In the genomic region with DNA sequence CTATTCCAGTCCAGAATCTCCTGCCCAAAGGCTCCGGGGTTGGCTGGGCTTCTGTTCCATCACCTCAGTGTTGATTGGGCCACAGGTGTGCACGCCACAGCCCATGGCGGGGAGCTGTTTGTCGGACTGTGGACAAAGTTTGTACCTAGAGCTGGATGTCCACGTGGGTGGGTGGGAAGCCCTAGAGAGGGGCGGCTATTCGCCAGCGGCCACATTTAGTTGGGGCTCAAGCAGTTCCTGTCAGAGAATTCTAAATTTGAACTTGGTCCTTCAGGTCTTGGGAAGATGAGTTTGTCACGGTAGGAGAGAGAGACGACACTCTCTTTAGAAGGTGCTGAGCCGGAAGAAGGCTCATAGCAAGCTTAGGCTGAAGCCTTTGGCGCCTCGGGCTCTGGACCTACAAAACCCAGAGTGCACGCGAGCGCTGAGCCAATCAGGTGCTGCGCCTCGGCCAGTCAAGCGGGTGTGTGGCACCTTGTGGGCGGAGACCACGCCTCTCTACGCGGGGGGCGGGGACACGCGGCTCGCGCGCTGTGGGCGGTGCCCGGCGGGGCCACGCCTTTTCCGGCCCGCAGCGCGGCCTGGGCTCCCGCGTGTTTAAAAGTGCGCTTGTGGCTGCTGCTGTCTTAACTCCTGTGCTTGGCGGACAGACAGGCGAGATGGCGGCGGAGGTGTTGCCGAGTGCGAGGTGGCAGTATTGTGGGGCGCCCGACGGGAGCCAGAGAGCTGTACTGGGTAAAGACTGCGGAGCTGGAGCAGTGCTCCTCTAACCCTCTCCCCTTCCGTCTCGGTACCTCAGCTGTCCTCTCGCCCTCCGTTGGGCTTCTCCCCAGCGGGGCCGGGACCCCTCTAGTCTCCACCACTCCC, we compare ENCODE assay signal across 1 cellular context.
TF ChIP-seq lines count a peak whose summit lies in the region.

A gene with protein sequence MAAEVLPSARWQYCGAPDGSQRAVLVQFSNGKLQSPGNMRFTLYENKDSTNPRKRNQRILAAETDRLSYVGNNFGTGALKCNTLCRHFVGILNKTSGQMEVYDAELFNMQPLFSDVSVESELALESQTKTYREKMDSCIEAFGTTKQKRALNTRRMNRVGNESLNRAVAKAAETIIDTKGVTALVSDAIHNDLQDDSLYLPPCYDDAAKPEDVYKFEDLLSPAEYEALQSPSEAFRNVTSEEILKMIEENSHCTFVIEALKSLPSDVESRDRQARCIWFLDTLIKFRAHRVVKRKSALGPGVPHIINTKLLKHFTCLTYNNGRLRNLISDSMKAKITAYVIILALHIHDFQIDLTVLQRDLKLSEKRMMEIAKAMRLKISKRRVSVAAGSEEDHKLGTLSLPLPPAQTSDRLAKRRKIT (plus strand): TSS at position 560 of the 867 bp plus-strand sequence. CDS start 100 bp downstream, at position 660.

TF ChIP-seq in HepG2, 621 proteins besides CTCF, POLR2A, EP300 and RAD21 (continued from another document and continues in another):
- TF ChIP-seq MIER2 (CRISPR knock-in tag; IDR thresholded peaks at IDR 0.05) (no peak), ZNF558 (CRISPR knock-in tag; IDR thresholded peaks at IDR 0.05; ENCODE audit: borderline replicate concordance) (no peak), KAT7 (CRISPR knock-in tag; IDR thresholded peaks at IDR 0.05; ENCODE audit: borderline replicate concordance) (no peak; the same call in 1 of the 2 replicates), HNRNPUL1 (IDR thresholded peaks at IDR 0.05; ENCODE audit: low read depth, low read length) (no peak), PBX3 (CRISPR knock-in tag; IDR thresholded peaks at IDR 0.05; ENCODE audit: borderline replicate concordance) (no peak), MAX (IDR thresholded peaks at IDR 0.05) (peak; percentile 77), ZNF34 (CRISPR knock-in tag; IDR thresholded peaks at IDR 0.05; ENCODE audit: borderline replicate concordance) (no peak), TARDBP (CRISPR knock-in tag; IDR thresholded peaks at IDR 0.05) (peak; percentile 74; the same call in 1 of the 2 replicates), ISX (CRISPR knock-in tag; conservative IDR thresholded peaks at IDR 0.05) (0 out of 2 replicates have a peak, but pooled peaks have one; percentile 26), MAFG (CRISPR knock-in tag; IDR thresholded peaks at IDR 0.05) (no peak), ZNF605 (CRISPR knock-in tag; IDR thresholded peaks at IDR 0.05) (peak; percentile 84), ZNF780A (CRISPR knock-in tag; IDR thresholded peaks at IDR 0.05) (no peak), NR0B2 (CRISPR knock-in tag; IDR thresholded peaks at IDR 0.05) (peak; percentile 88), HOXD1 (CRISPR knock-in tag; IDR thresholded peaks at IDR 0.05) (0 out of 2 replicates have a peak, but pooled peaks have one; percentile 29), SCMH1 (CRISPR knock-in tag; IDR thresholded peaks at IDR 0.05; ENCODE audit: borderline replicate concordance) (no peak), IKZF5 (CRISPR knock-in tag; IDR thresholded peaks at IDR 0.05) (no peak; the same call in 1 of the 2 replicates), TOPORS (CRISPR knock-in tag; IDR thresholded peaks at IDR 0.05) (peak; percentile 83; the same call in 1 of the 2 replicates), SETDB1 (CRISPR knock-in tag; IDR thresholded peaks at IDR 0.05; ENCODE audit: borderline replicate concordance) (no peak), FLYWCH1 (CRISPR knock-in tag; IDR thresholded peaks at IDR 0.05) (no peak), SIN3B (IDR thresholded peaks at IDR 0.05; ENCODE audit: low read length) (no peak), ZNF232 (CRISPR knock-in tag; IDR thresholded peaks at IDR 0.05; ENCODE audit: borderline replicate concordance) (peak; percentile 50; the same call in 1 of the 2 replicates), PHF5A (CRISPR knock-in tag; IDR thresholded peaks at IDR 0.05; ENCODE audit: low read depth, unreplicated experiment) (no peak), ZNF580 (CRISPR knock-in tag; IDR thresholded peaks at IDR 0.05; ENCODE audit: borderline replicate concordance, low read depth) (peak; percentile 71; the same call in 1 of the 2 replicates), AKNA (CRISPR knock-in tag; IDR thresholded peaks at IDR 0.05; ENCODE audit: borderline replicate concordance) (no peak), ADNP (CRISPR knock-in tag; IDR thresholded peaks at IDR 0.05) (no peak), FOXP1 (IDR thresholded peaks at IDR 0.05) (no peak), FOXP1 (CRISPR knock-in tag; IDR thresholded peaks at IDR 0.05) (no peak), NKX3-1 (CRISPR knock-in tag; IDR thresholded peaks at IDR 0.05) (no peak), ZNF230 (CRISPR knock-in tag; IDR thresholded peaks at IDR 0.05) (peak; percentile 71; the same call in 1 of the 2 replicates), CBX1 (IDR thresholded peaks at IDR 0.05; ENCODE audit: low read depth) (no peak), ZBTB40 (IDR thresholded peaks at IDR 0.05) (no peak), ZBTB40 (CRISPR knock-in tag; IDR thresholded peaks at IDR 0.05) (peak; percentile 5; the same call in 1 of the 2 replicates)
- TF ChIP-seq, protein P1, sequence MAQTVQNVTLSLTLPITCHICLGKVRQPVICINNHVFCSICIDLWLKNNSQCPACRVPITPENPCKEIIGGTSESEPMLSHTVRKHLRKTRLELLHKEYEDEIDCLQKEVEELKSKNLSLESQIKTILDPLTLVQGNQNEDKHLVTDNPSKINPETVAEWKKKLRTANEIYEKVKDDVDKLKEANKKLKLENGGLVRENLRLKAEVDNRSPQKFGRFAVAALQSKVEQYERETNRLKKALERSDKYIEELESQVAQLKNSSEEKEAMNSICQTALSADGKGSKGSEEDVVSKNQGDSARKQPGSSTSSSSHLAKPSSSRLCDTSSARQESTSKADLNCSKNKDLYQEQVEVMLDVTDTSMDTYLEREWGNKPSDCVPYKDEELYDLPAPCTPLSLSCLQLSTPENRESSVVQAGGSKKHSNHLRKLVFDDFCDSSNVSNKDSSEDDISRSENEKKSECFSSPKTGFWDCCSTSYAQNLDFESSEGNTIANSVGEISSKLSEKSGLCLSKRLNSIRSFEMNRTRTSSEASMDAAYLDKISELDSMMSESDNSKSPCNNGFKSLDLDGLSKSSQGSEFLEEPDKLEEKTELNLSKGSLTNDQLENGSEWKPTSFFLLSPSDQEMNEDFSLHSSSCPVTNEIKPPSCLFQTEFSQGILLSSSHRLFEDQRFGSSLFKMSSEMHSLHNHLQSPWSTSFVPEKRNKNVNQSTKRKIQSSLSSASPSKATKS (CRISPR knock-in tag; IDR thresholded peaks at IDR 0.05), result no peak
